ENCODE assay signal across 1 cellular context in the genomic region with DNA sequence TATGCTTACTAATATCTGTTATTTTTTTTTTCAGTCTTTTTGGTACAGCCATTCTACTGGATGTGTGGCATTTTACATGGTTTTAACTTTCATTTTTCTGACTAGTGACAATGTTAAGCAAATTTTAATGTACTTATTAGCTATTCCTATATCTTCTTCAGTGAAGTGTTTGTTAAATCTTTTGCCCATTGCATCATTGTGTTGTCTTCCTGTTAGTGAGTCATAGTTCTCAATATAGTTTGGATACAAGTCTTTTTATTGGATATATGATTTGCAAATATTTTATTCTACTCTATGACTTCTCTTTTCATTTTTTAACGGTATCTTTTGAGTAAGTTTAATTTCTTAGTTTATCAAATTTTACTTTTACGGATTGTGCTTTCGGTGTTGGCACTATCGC.
TF ChIP-seq lines count a peak whose summit lies in the region.

No MANE protein-coding gene starts in this region.

TF ChIP-seq in SK-N-SH treated with all-trans-retinoic acid at 6 μM for 48 hours, 23 proteins besides CTCF, POLR2A, EP300 and RAD21 (continued from another document):
- TF ChIP-seq CSRNP3 (CRISPR knock-in tag; IDR thresholded peaks at IDR 0.05) = no peak
- no peak for TF ChIP-seq SNAI2 (CRISPR knock-in tag; IDR thresholded peaks at IDR 0.05)
TF ChIP-seq in SK-N-SH treated with all-trans-retinoic acid at 6 μM for 48 hours: peak in this region for 0.
